ENCODE assay signal across 15 cellular contexts in genomic region chr3:4505688-4506558, GRCh38. TPM values are rescaled to one million over a fixed set of nuclear protein-coding genes. Genes with fewer than 3 reads are reported as not detected.
DNase-seq lines count a peak whose midpoint lies in the region; ATAC-seq and TF ChIP-seq lines count a peak whose summit lies in the region.
"Had no signal": no experiment of that assay in that cellular context is flagged by ENCODE, and none has a peak within 500 bp of the region (broad histone marks: within the 10 kb centered on the region; RNA-seq: fewer than 3 reads in every experiment).

No MANE protein-coding gene starts in this region.

- H3K9ac ChIP-seq in mammary epithelial cell (ENCODE audit: insufficient read depth, low read length) = no peak overlapping the region

- H3K36me3 Mint-ChIP-seq in activated naive CD8-positive, alpha-beta T cell = peaks cover 7% of the 10 kb centered on the region
- H3K36me3 Mint-ChIP-seq in naive thymus-derived CD4-positive, alpha-beta T cell = peaks cover 4 to 21% (median 9%) of the 10 kb centered on the region in 5 donors

- dilution Hi-C loops in mammary epithelial cell (cut with HindIII; ENCODE audit: low sequenced_read_pairs) = no loop called here

- H3K27ac Mint-ChIP-seq in activated naive CD8-positive, alpha-beta T cell = peak overlapping the region; percentile 78
- peak overlapping the region in 8 of 9 donors; percentile 40 to 96 (median 80) for H3K27ac Mint-ChIP-seq in naive thymus-derived CD4-positive, alpha-beta T cell

- no peaks in the 10 kb centered on the region for H4K20me1 ChIP-seq in mammary epithelial cell (ENCODE audit: insufficient read depth, low read length)

- no TSS peak for BruUV-seq in mammary epithelial cell (replicated peaks; lab: Mats Ljungman, UMichigan)

- intact Hi-C loops in breast epithelium (cut with DNase I; ENCODE audit: low total_unique reads) = no loop called here
- intact Hi-C loops in mammary epithelial cell (cut with micrococcal nuclease) = no loop called here
- intact Hi-C loops in naive thymus-derived CD4-positive, alpha-beta T cell (cut with micrococcal nuclease) = no loop called here
- intact Hi-C loops in uterus (cut with DNase I; ENCODE audit: low total_unique reads) = loop anchor here (10.0 kb wide), 1 partner anchor 79 kb away; no protein-coding TSS in a partner anchor
- intact Hi-C loops in head of caudate nucleus (cut with DNase I) = no loop called here

- no peaks in the 10 kb centered on the region for H3K9me3 ChIP-seq in breast epithelium
- no peaks in the 10 kb centered on the region for H3K9me3 ChIP-seq in mammary epithelial cell (replicated peaks; ENCODE audit: insufficient read depth, low read length)
- no peaks in the 10 kb centered on the region for H3K9me3 ChIP-seq in naive thymus-derived CD4-positive, alpha-beta T cell (ENCODE audit: control insufficient read depth in 2 of 3, low read length in 3 of 3)
- H3K9me3 ChIP-seq in uterus = no peaks in the 10 kb centered on the region
- H3K9me3 ChIP-seq: heart left ventricle had no signal

- TF ChIP-seq CTCF in breast epithelium (IDR thresholded peaks at IDR 0.05) (no peak), mammary epithelial cell (conservative IDR thresholded peaks at IDR 0.05 in 1 of 2, IDR thresholded peaks at IDR 0.05 in 1 of 2; ENCODE audit: extremely low read depth in 1 of 2, insufficient read depth in 1 of 2, low read depth in 1 of 2, low read length in 2 of 2) (no peak), uterus (IDR thresholded peaks at IDR 0.05) (no peak)

- peaks cover 63% of the 10 kb centered on the region for H3K4me1 Mint-ChIP-seq in activated naive CD8-positive, alpha-beta T cell (ENCODE audit: low read depth)
- peaks cover 46 to 74% (median 64%) of the 10 kb centered on the region in 7 donors for H3K4me1 Mint-ChIP-seq in naive thymus-derived CD4-positive, alpha-beta T cell

- no peak overlapping the region for H2AFZ ChIP-seq in mammary epithelial cell (ENCODE audit: low read depth, low read length)

- H3K27me3 ChIP-seq in breast epithelium (no peaks in the 10 kb centered on the region), mammary epithelial cell (ENCODE audit: insufficient read depth, low read length) (no peaks in the 10 kb centered on the region), uterus (no peaks in the 10 kb centered on the region)
- no peaks in the 10 kb centered on the region for H3K27me3 ChIP-seq in naive thymus-derived CD4-positive, alpha-beta T cell (ENCODE audit: control insufficient read depth in 2 of 2, insufficient read depth in 2 of 2, low read length in 2 of 2)
- H3K27me3 ChIP-seq: brain microvascular endothelial cell, heart left ventricle had no signal

- CTCF ChIA-PET in mammary epithelial cell (lab: Charles Lee; ENCODE audit: low non-redundant PET) = interaction anchor here (0.9 kb wide), 1 partner anchor 82 kb away, joined by 3 read pairs; no protein-coding TSS in a partner anchor
- CTCF ChIA-PET in naive thymus-derived CD4-positive, alpha-beta T cell (lab: Charles Lee) = interaction anchor here (0.6 to 1.8 kb wide), 4 partner anchors 11 to 86 kb away, joined by 3 to 10 read pairs (median 4); no protein-coding TSS in a partner anchor

- TF ChIP-seq POLR2A in breast epithelium (IDR thresholded peaks at IDR 0.05) (no peak), uterus (IDR thresholded peaks at IDR 0.05) (no peak)

- in situ Hi-C loops in mammary epithelial cell (cut with MboI; ENCODE audit: low sequenced_read_pairs in 2 of 2) = no loop called here

- DNase-seq in breast epithelium (ENCODE audit: low spot score in 2 of 2) (no peak), mammary epithelial cell (no peak), uterus (no peak), NCI-H82 treated with DMSO at 0.1 percent for 48 hours (lab: John Stamatoyannopoulos, UW; ENCODE audit: unreplicated experiment) (no peak), head of caudate nucleus (no peak), GM19238 (ENCODE audit: insufficient read length, low spot score) (no peak)
- no peak for DNase-seq in naive thymus-derived CD4-positive, alpha-beta T cell
- DNase-seq: brain microvascular endothelial cell, heart left ventricle, left ventricle myocardium superior, NCI-H1092, NCI-H510A, nucleus accumbens had no signal

- H3K27me3 Mint-ChIP-seq in activated naive CD8-positive, alpha-beta T cell = no peaks in the 10 kb centered on the region
- no peaks in the 10 kb centered on the region for H3K27me3 Mint-ChIP-seq in naive thymus-derived CD4-positive, alpha-beta T cell

- ATAC-seq in naive thymus-derived CD4-positive, alpha-beta T cell = no peak
- ATAC-seq: HCT116 had no signal

- POLR2A ChIA-PET in naive thymus-derived CD4-positive, alpha-beta T cell (lab: Charles Lee) = interaction anchor here (0.8 to 8.2 kb wide), 5 partner anchors 11 to 198 kb away, joined by 3 to 96 read pairs (median 4); partner anchors contain the start of genes ITPR1 and SUMF1

- no peak overlapping the region for H3K4me2 ChIP-seq in mammary epithelial cell (ENCODE audit: insufficient read depth, low read depth, low read length)

- no peaks in the 10 kb centered on the region for H3K79me2 ChIP-seq in mammary epithelial cell (ENCODE audit: insufficient read depth, low read length)

- H3K4me1 ChIP-seq in breast epithelium (peaks cover 4 to 7% of the 10 kb centered on the region in 2 donors), mammary epithelial cell (ENCODE audit: insufficient read depth, low read length) (peaks cover 12% of the 10 kb centered on the region), uterus (peaks cover 14 to 25% of the 10 kb centered on the region in 2 donors)
- H3K4me1 ChIP-seq in naive thymus-derived CD4-positive, alpha-beta T cell (ENCODE audit: control insufficient read depth in 2 of 2, insufficient read depth in 2 of 2, low read length in 2 of 2) = peaks cover 18 to 22% of the 10 kb centered on the region in 2 donors

- 87% methylated on average over 6 of the region's 6 CpGs for WGBS in mammary epithelial cell (ENCODE audit: low coverage, missing lambda C conversion rate)

- no peak overlapping the region for H3K4me3 ChIP-seq in breast epithelium
- H3K4me3 ChIP-seq in mammary epithelial cell (replicated peaks in 1 of 3; ENCODE audit: insufficient read depth in 1 of 3, low read depth in 2 of 3, low read length in 3 of 3) = no peak overlapping the region
- H3K4me3 ChIP-seq in naive thymus-derived CD4-positive, alpha-beta T cell (ENCODE audit: low read length) = no peak overlapping the region
- no peak overlapping the region for H3K4me3 ChIP-seq in uterus

- H3K9me3 Mint-ChIP-seq in activated naive CD8-positive, alpha-beta T cell (ENCODE audit: low read depth) = no peaks in the 10 kb centered on the region
- H3K9me3 Mint-ChIP-seq in naive thymus-derived CD4-positive, alpha-beta T cell = no peaks in the 10 kb centered on the region

- H3K27ac ChIP-seq in breast epithelium (peak overlapping the region; percentile 77 to 88), mammary epithelial cell (ENCODE audit: insufficient read depth, low read depth, low read length) (no peak overlapping the region), uterus (peak overlapping the region; percentile 73 to 91)
- H3K27ac ChIP-seq in naive thymus-derived CD4-positive, alpha-beta T cell (ENCODE audit: low read depth, low read length) = peak overlapping the region; percentile 79
- H3K27ac ChIP-seq: brain microvascular endothelial cell had no signal

- H3K4me3 Mint-ChIP-seq in activated naive CD8-positive, alpha-beta T cell = peak overlapping the region; percentile 23
- peak overlapping the region; percentile 18 to 94 (median 36) for H3K4me3 Mint-ChIP-seq in naive thymus-derived CD4-positive, alpha-beta T cell

- H3K36me3 ChIP-seq in breast epithelium (no peaks in the 10 kb centered on the region), mammary epithelial cell (ENCODE audit: insufficient read depth, low read length) (no peaks in the 10 kb centered on the region), uterus (no peaks in the 10 kb centered on the region)
- H3K36me3 ChIP-seq in naive thymus-derived CD4-positive, alpha-beta T cell (ENCODE audit: control insufficient read depth in 2 of 3, insufficient read depth in 3 of 3, low read length in 3 of 3) = no peaks in the 10 kb centered on the region
- H3K36me3 ChIP-seq: brain microvascular endothelial cell had no signal

RNA-seq across cellular contexts. Expression of gene ITPR1, which starts 12.8 kb away (rescaled TPM):
- 100 to 1,000 TPM in 2 of 3 donors, 10 to 100 TPM in 1; 53.8 to 227 (median 174) TPM for total RNA-seq in breast epithelium
- total RNA-seq in mammary epithelial cell = 10 to 100 TPM; 15.6 to 33.2 TPM
- polyA plus RNA-seq in mammary epithelial cell = 9.2 TPM
- 58.6 TPM for polyA minus RNA-seq in mammary epithelial cell
- 100 to 1,000 TPM in 1 of 5 experiments, 10 to 100 TPM in 4; 66.7 to 118 (median 90.7) TPM for total RNA-seq in naive thymus-derived CD4-positive, alpha-beta T cell
- 10 to 100 TPM; 15.1 to 15.3 TPM for polyA plus RNA-seq in naive thymus-derived CD4-positive, alpha-beta T cell
- 100 to 1,000 TPM in 3 of 4 donors, 10 to 100 TPM in 1; 98.2 to 224 (median 141) TPM for total RNA-seq in uterus

RNA-seq across cellular contexts. Expression of gene SUMF1, which starts 38.9 kb away (rescaled TPM):
- total RNA-seq in breast epithelium (10 to 100 TPM; 84.2 to 87.1 (median 84.9) TPM), mammary epithelial cell (10 to 100 TPM; 31.4 to 87.7 TPM), uterus (10 to 100 TPM; 17.9 to 71.3 (median 30.3) TPM)
- polyA plus RNA-seq in mammary epithelial cell = 37.6 TPM
- polyA minus RNA-seq in mammary epithelial cell = 22.4 TPM
- total RNA-seq in naive thymus-derived CD4-positive, alpha-beta T cell = 10 to 100 TPM in 4 of 5 experiments, 1 to 10 TPM in 1; 9.2 to 20.0 (median 16.0) TPM
- polyA plus RNA-seq in naive thymus-derived CD4-positive, alpha-beta T cell = 10 to 100 TPM; 28.6 to 31.0 TPM
